Comparison of ENCODE assay signal across 8 cellular contexts in the genomic region with DNA sequence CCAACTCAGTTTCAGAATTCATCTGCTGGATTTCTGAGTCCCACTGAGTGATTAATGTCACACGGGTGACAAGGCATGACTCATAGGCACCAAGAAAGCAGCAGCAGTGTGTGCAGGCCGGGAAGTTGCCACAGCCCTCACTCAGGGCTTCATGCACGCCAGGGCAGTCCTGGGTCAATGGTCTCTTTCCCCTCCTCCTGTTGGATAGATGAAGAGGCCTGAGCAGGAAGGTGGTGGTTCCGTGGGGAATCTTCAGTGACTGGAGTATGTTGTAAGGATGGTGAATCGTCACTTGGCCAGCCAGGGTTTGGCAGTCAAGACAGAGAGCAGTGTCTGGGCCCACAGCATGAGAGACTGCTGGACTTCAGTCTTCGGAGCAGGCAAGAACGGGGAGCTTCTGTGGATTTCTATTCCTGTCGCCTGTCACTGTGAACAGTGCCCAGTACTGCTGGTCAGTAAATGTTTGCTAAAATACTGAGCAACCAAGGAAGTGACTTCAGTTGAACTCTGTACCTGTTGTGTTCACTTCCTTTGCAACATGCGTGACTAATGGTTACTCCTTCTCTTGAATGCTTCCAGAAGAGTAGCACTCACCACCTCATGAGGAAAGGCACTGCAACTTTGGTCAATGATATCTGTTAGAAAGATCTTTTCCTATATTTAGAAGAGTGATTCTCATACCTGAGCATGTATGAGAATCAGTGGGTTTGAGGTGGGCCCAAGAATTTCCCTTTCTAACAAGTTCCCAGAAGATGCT.
DNase-seq lines count a peak whose midpoint lies in the region; ATAC-seq and TF ChIP-seq lines count a peak whose summit lies in the region.

No MANE protein-coding gene starts in this region.

- H3K4me3 ChIP-seq in GM06990 (replicated peaks; ENCODE audit: low read depth, low read length) (no peak overlapping the region), HCT116 (replicated peaks in 1 of 2; ENCODE audit: low read depth in 1 of 2, low read length in 2 of 2) (peak overlapping the region; percentile 22 to 52), brain microvascular endothelial cell (ENCODE audit: low read depth, low read length) (no peak overlapping the region)

- CTCF ChIA-PET in HCT116 (lab: Charles Lee), result no interaction called here

- peak overlapping the region; percentile 65 for H3K9ac ChIP-seq in HCT116 (ENCODE audit: low read length)

- intact Hi-C loops in HCT116 (cut with micrococcal nuclease), result loop anchor here (10.0 kb wide), 1 partner anchor 207 kb away; the partner anchor contains the start of gene NXT1

- ATAC-seq in HCT116, result peak; percentile 85

- TF ChIP-seq POLR2A in HCT116 (IDR thresholded peaks at IDR 0.05; ENCODE audit: borderline replicate concordance, extremely low read depth, insufficient read depth, insufficient read length), result no peak

- no peaks in the 10 kb centered on the region for H3K9me3 ChIP-seq in HCT116 (ENCODE audit: control insufficient read depth in 1 of 2, insufficient read depth in 1 of 2, low read depth in 1 of 2, low read length in 2 of 2)

- peak overlapping the region; percentile 33 for H3K27ac ChIP-seq in HCT116 (ENCODE audit: low read depth, low read length)
- peak overlapping the region; percentile 79 for H3K27ac ChIP-seq in brain microvascular endothelial cell

- H3K79me2 ChIP-seq in HCT116 (ENCODE audit: insufficient read depth, low read length), result no peaks in the 10 kb centered on the region

- DNase-seq in GM06990 (ENCODE audit: extremely low read depth, insufficient read length) (peak; percentile 73), HCT116 (ENCODE audit: low read depth, low spot score) (peak; percentile 80), NOMO-1 treated with dmso at 0.1 percent for 144 hours (lab: John Stamatoyannopoulos, UW; ENCODE audit: unreplicated experiment) (peak; percentile 82), brain microvascular endothelial cell (peak; percentile 73), lung microvascular endothelial cell (ENCODE audit: low read depth in 2 of 2) (peak; percentile 78 to 96), GM19240 (ENCODE audit: insufficient read length, low spot score) (no peak), NCI-H82 (lab: John Stamatoyannopoulos, UW) (no peak), COLO829 (ENCODE audit: low spot score) (no peak)

- H3K4me2 ChIP-seq in HCT116 (ENCODE audit: low read length), result peak overlapping the region; percentile 92

- H3K36me3 ChIP-seq in GM06990 (ENCODE audit: control insufficient read depth, insufficient read depth, low read length) (no peaks in the 10 kb centered on the region), HCT116 (ENCODE audit: control insufficient read depth in 1 of 2, insufficient read depth in 2 of 2, low read length in 2 of 2) (no peaks in the 10 kb centered on the region), brain microvascular endothelial cell (replicated peaks) (no peaks in the 10 kb centered on the region)

- H3K27me3 ChIP-seq in GM06990 (replicated peaks; ENCODE audit: control insufficient read depth, insufficient read depth, low read length), result no peaks in the 10 kb centered on the region
- H3K27me3 ChIP-seq in HCT116 (ENCODE audit: insufficient read depth, low read length), result no peaks in the 10 kb centered on the region
- H3K27me3 ChIP-seq in brain microvascular endothelial cell (replicated peaks), result no peaks in the 10 kb centered on the region

- TSS peak; percentile 85 for BruUV-seq in HCT116 (replicated peaks; lab: Mats Ljungman, UMichigan)

- no peaks in the 10 kb centered on the region for H4K20me1 ChIP-seq in HCT116 (ENCODE audit: insufficient read depth)

- TF ChIP-seq CTCF in GM06990 (IDR thresholded peaks at IDR 0.05; ENCODE audit: insufficient read depth, low read length, poor library complexity, severe bottlenecking) (no peak), HCT116 (IDR thresholded peaks at IDR 0.05 in 2 of 3, conservative IDR thresholded peaks at IDR 0.05 in 1 of 3; ENCODE audit: borderline replicate concordance in 1 of 3, insufficient read depth in 1 of 3, low read depth in 2 of 3, low read length in 2 of 3) (no peak), brain microvascular endothelial cell (IDR thresholded peaks at IDR 0.05; ENCODE audit: low read depth, low read length, missing control alignments) (no peak)

- peaks cover 22 to 82% of the 10 kb centered on the region in 2 experiments for H3K4me1 ChIP-seq in HCT116 (ENCODE audit: control insufficient read depth in 1 of 2, insufficient read depth in 2 of 2, low read length in 2 of 2)

- RAD21 ChIA-PET in HCT116 (lab: Charles Lee; ENCODE audit: low non-redundant PET in 1 of 2, low total read pairs in 2 of 2, uncharacterized antibody in 2 of 2, unreplicated experiment in 2 of 2), result no interaction called here

- H3K9me2 ChIP-seq in HCT116 (ENCODE audit: insufficient read depth), result no peaks in the 10 kb centered on the region

- TF ChIP-seq RAD21 in HCT116 (IDR thresholded peaks at IDR 0.05; ENCODE audit: low read depth), result peak; percentile 12; the same call in 1 of the 2 replicates

- peak overlapping the region; percentile 86 for H2AFZ ChIP-seq in HCT116 (ENCODE audit: low read depth, low read length, poor library complexity, severe bottlenecking)

- in situ Hi-C loops in brain microvascular endothelial cell (cut with HindIII; ENCODE audit: low pct_ligation_motif_present, low sequenced_read_pairs), result no loop called here

- POLR2A ChIA-PET in HCT116 (lab: Charles Lee), result interaction anchor here (1.2 to 1.4 kb wide), 2 partner anchors 8 to 12 kb away, joined by 3 to 4 read pairs; no protein-coding TSS in a partner anchor

TF ChIP-seq in HCT116, 20 proteins besides CTCF, POLR2A, EP300 and RAD21 (continues in another document):
- TF ChIP-seq JUND (IDR thresholded peaks at IDR 0.05) (peak; percentile 86), EGR1 (IDR thresholded peaks at IDR 0.05; ENCODE audit: low read depth) (no peak), TCF7L2 (IDR thresholded peaks at IDR 0.05; ENCODE audit: borderline replicate concordance, extremely low read depth, insufficient read depth, insufficient read length) (peak; percentile 13), POLR2AphosphoS5 (IDR thresholded peaks at IDR 0.05; ENCODE audit: low read depth, low read length) (peak; percentile 55), SIN3A (IDR thresholded peaks at IDR 0.05; ENCODE audit: low read depth) (no peak), SP1 (IDR thresholded peaks at IDR 0.05; ENCODE audit: low read depth) (peak; percentile 70), ZNF274 (IDR thresholded peaks at IDR 0.05; ENCODE audit: low read depth, low read length) (no peak), SRF (IDR thresholded peaks at IDR 0.05; ENCODE audit: low read depth) (no peak; the same call in 1 of the 2 replicates), EZH2phosphoT487 (IDR thresholded peaks at IDR 0.05; ENCODE audit: borderline replicate concordance) (no peak), ZFX (IDR thresholded peaks at IDR 0.05) (no peak), ZBTB33 (IDR thresholded peaks at IDR 0.05; ENCODE audit: extremely low read depth, insufficient replicate concordance, low read length) (peak; percentile 60), EZH2 (IDR thresholded peaks at IDR 0.05) (no peak), MAX (IDR thresholded peaks at IDR 0.05) (peak; percentile 38), CBX3 (IDR thresholded peaks at IDR 0.05; ENCODE audit: low read depth) (peak; percentile 45), REST (IDR thresholded peaks at IDR 0.05; ENCODE audit: low read depth) (no peak)
- TF ChIP-seq, protein P1, sequence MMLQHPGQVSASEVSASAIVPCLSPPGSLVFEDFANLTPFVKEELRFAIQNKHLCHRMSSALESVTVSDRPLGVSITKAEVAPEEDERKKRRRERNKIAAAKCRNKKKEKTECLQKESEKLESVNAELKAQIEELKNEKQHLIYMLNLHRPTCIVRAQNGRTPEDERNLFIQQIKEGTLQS (IDR thresholded peaks at IDR 0.05), result no peak

Comparison
In these comparisons a context has a peak if more than half of its experiments do, and no peak if none do; other contexts are left out.
1. DNase-seq: peak in GM06990 (single experiment), HCT116 (single experiment), NOMO-1 treated with dmso at 0.1 percent for 144 hours (single experiment), brain microvascular endothelial cell (single experiment) and lung microvascular endothelial cell (2 of 2); none in GM19240 (single experiment), NCI-H82 (single experiment) and COLO829 (single experiment).
2. H3K4me3 ChIP-seq: peak in HCT116 (2 of 2); none in GM06990 (single experiment) and brain microvascular endothelial cell (single experiment).